Comparison of ENCODE assay signal across 1 cellular context in the genomic region with DNA sequence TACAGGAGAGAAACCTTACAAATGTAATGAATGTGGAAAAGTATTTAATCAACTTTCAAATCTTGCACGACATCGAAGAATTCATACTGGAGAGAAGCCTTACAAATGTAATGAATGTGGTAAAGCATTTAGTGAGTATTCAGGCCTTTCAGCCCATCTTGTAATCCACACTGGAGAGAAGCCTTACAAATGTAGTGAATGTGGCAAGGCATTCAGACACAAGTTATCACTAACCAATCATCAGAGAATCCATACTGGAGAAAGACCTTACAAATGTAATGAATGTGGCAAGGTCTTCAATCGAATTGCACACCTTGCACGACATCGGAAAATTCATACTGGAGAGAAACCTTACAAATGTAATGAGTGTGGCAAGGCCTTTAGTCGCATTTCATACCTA.
TF ChIP-seq lines count a peak whose summit lies in the region.

No MANE protein-coding gene starts in this region.

TF ChIP-seq in H1, 55 proteins besides CTCF, POLR2A, EP300 and RAD21:
- TF ChIP-seq SAP30 (IDR thresholded peaks at IDR 0.05; ENCODE audit: insufficient read depth, insufficient replicate concordance, low read length) (no peak), RNF2 (IDR thresholded peaks at IDR 0.05; ENCODE audit: borderline replicate concordance, low read depth, low read length, missing control alignments, poor library complexity, severe bottlenecking) (no peak), TAF7 (optimal IDR thresholded peaks at IDR 0.05; ENCODE audit: borderline replicate concordance, low read depth, low read length) (no peak), ZNF274 (IDR thresholded peaks at IDR 0.05; ENCODE audit: borderline replicate concordance, extremely low read depth, low read length) (peak; percentile 72; the same call in 1 of the 2 replicates), RBBP5 (IDR thresholded peaks at IDR 0.05; ENCODE audit: borderline replicate concordance, low read depth, low read length) (no peak), EGR1 (IDR thresholded peaks at IDR 0.05; ENCODE audit: borderline replicate concordance, low read depth, low read length) (no peak)
